9 cellular contexts compared by ENCODE assay signal in the genomic region with DNA sequence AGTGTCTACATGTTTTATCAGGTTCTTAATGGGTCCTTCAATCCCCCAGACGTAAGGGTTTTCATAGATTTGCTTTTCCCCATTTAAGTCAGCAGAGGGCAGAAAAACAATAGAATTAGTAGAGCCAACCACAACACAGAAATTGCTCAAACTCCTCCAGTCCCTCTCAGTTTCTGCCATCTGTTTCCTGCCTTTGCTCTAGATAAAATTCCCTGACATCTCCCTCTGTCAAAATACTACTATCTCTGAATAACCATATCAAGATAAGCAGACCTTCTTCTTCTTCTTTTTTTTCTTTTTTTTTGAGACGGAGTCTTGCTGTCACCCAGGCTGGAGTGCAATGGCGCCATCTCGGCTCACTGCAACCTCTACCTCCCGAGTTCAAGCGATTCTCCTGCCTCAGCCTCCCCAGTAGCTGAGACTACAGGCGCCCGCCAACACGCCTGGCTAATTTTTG. TPM values are rescaled to one million over a fixed set of nuclear protein-coding genes. Genes with fewer than 3 reads are reported as not detected.
DNase-seq lines count a peak whose midpoint lies in the region; ATAC-seq and TF ChIP-seq lines count a peak whose summit lies in the region.
"Not testable (repeated sequence)": the region's sequence is repeated elsewhere in the genome, so short reads cannot be mapped to it uniquely, and the experiment has no call there.
"Had no signal": no experiment of that assay in that cellular context is flagged by ENCODE, and none has a peak within 500 bp of the region (broad histone marks: within the 10 kb centered on the region; RNA-seq: fewer than 3 reads in every experiment).

No MANE protein-coding gene starts in this region.

- CTCF ChIA-PET in CD4-positive, alpha-beta T cell (lab: Charles Lee) = not testable (repeated sequence)

- H3K4me1 Mint-ChIP-seq in CD4-positive, alpha-beta T cell (ENCODE audit: low read depth); activated naive CD8-positive, alpha-beta T cell treated with anti-CD3 and anti-CD28 coated beads, Interleukin-2, amount 10 ng/mL, durations not matched to agents 7 days and 5 days: not testable (repeated sequence)

- H3K9ac ChIP-seq in fibroblast of lung (ENCODE audit: insufficient read depth, low read length) = not testable (repeated sequence)

- H3K36me3 ChIP-seq in fibroblast of lung (ENCODE audit: control insufficient read depth, insufficient read depth, low read length) = not testable (repeated sequence)

- not testable (repeated sequence) for H3K27ac Mint-ChIP-seq in CD4-positive, alpha-beta T cell
- peak overlapping the region; percentile 46 for H3K27ac Mint-ChIP-seq in activated naive CD8-positive, alpha-beta T cell treated with anti-CD3 and anti-CD28 coated beads, Interleukin-2, amount 10 ng/mL, durations not matched to agents 7 days and 5 days

- H2AFZ ChIP-seq in fibroblast of lung (ENCODE audit: low read length) = not testable (repeated sequence)

- H3K9me3 ChIP-seq in CD4-positive, alpha-beta T cell (ENCODE audit: control insufficient read depth, low read length); fibroblast of lung (ENCODE audit: control insufficient read depth, insufficient read depth, low read depth, low read length): not testable (repeated sequence)

- not testable (repeated sequence) for H3K4me3 ChIP-seq in fibroblast of lung (replicated peaks in 1 of 4; ENCODE audit: control extremely low read depth in 1 of 4, insufficient read depth in 1 of 4, low read depth in 3 of 4, low read length in 4 of 4)

- peak overlapping the region; percentile 4 for H3K4me3 Mint-ChIP-seq in CD4-positive, alpha-beta T cell
- peak overlapping the region; percentile 71 for H3K4me3 Mint-ChIP-seq in activated naive CD8-positive, alpha-beta T cell treated with anti-CD3 and anti-CD28 coated beads, Interleukin-2, amount 10 ng/mL, durations not matched to agents 7 days and 5 days

- H3K4me1 ChIP-seq in fibroblast of lung (ENCODE audit: control insufficient read depth, extremely low read depth, insufficient read depth, low read length) = not testable (repeated sequence)

- not testable (repeated sequence) for H3K9me3 Mint-ChIP-seq in CD4-positive, alpha-beta T cell; activated naive CD8-positive, alpha-beta T cell treated with anti-CD3 and anti-CD28 coated beads, Interleukin-2, amount 10 ng/mL, durations not matched to agents 7 days and 5 days

- H4K20me1 ChIP-seq in fibroblast of lung (ENCODE audit: control insufficient read depth, extremely low read depth, insufficient read depth, low read length) = not testable (repeated sequence)

- not testable (repeated sequence) for H3K79me2 ChIP-seq in fibroblast of lung (ENCODE audit: control insufficient read depth, insufficient read depth, low read length)

- not testable (repeated sequence) for DNase-seq in CD4-positive, alpha-beta T cell; activated naive CD8-positive, alpha-beta T cell treated with anti-CD3 and anti-CD28 coated beads, Interleukin-2, amount 10 ng/mL, durations not matched to agents 7 days and 5 days; stimulated activated naive CD8-positive, alpha-beta T cell treated with anti-CD3 and anti-CD28 coated beads, Interleukin-15, Interleukin-2, amounts not matched to agents 100 U/mL and 50 U/mL, for 24 hours
- DNase-seq in GM20000 (ENCODE audit: low spot score) (peak; percentile 61), NCI-H1105 treated with DMSO at 0.1 percent for 48 hours (lab: John Stamatoyannopoulos, UW) (peak; percentile 52), SK-MEL-5 (ENCODE audit: low read depth, low spot score) (peak; percentile 75), fibroblast of lung (ENCODE audit: low read depth in 2 of 2) (peak; percentile 5 to 45), medulla oblongata (ENCODE audit: extremely low spot score) (peak; percentile 38)

- H3K4me2 ChIP-seq in fibroblast of lung (ENCODE audit: extremely low read depth, insufficient read depth, low read length) = not testable (repeated sequence)

- H3K27me3 ChIP-seq in CD4-positive, alpha-beta T cell (ENCODE audit: control insufficient read depth, insufficient read depth, low read length); fibroblast of lung (ENCODE audit: control insufficient read depth, insufficient read depth, low read length): not testable (repeated sequence)

- H3K27me3 Mint-ChIP-seq in CD4-positive, alpha-beta T cell = peaks cover 19% of the 10 kb centered on the region
- not testable (repeated sequence) for H3K27me3 Mint-ChIP-seq in activated naive CD8-positive, alpha-beta T cell treated with anti-CD3 and anti-CD28 coated beads, Interleukin-2, amount 10 ng/mL, durations not matched to agents 7 days and 5 days

- peak; percentile 47 for TF ChIP-seq CTCF in CD4-positive, alpha-beta T cell (IDR thresholded peaks at IDR 0.05)
- TF ChIP-seq CTCF in GM20000 (IDR thresholded peaks at IDR 0.05; ENCODE audit: extremely low read depth, missing control alignments) = not testable (repeated sequence)
- peak; percentile 38 to 44 for TF ChIP-seq CTCF in fibroblast of lung (conservative IDR thresholded peaks at IDR 0.05 in 1 of 2, IDR thresholded peaks at IDR 0.05 in 1 of 2; ENCODE audit: low read depth in 1 of 2, low read length in 2 of 2)

- not testable (repeated sequence) for H3K36me3 Mint-ChIP-seq in CD4-positive, alpha-beta T cell (ENCODE audit: low read depth); activated naive CD8-positive, alpha-beta T cell treated with anti-CD3 and anti-CD28 coated beads, Interleukin-2, amount 10 ng/mL, durations not matched to agents 7 days and 5 days

- not testable (repeated sequence) for ATAC-seq in CD4-positive, alpha-beta T cell (ENCODE audit: poor library complexity)
- ATAC-seq in activated naive CD8-positive, alpha-beta T cell treated with anti-CD3 and anti-CD28 coated beads, Interleukin-2, amount 10 ng/mL, durations not matched to agents 7 days and 5 days (ENCODE audit: low read depth) = peak; percentile 56
- ATAC-seq in stimulated activated naive CD8-positive, alpha-beta T cell treated with anti-CD3 and anti-CD28 coated beads, Interleukin-15, Interleukin-2, amounts not matched to agents 100 U/mL and 50 U/mL, for 24 hours = peak; percentile 52

- in situ Hi-C loops in SK-MEL-5 (cut with HindIII; ENCODE audit: low pct_unique_long_range_greater_than_20kb, low sequenced_read_pairs) = not testable (repeated sequence)

- intact Hi-C loops in CD4-positive, alpha-beta T cell (cut with DNase I, micrococcal nuclease) = loop anchor here in 1 of 2 experiments (1.0 kb wide), 1 partner anchor 130 kb away; no protein-coding TSS in a partner anchor

- POLR2A ChIA-PET in CD4-positive, alpha-beta T cell (lab: Charles Lee) = interaction anchor here (0.6 kb wide), 1 partner anchor 10 kb away, joined by 3 read pairs; no protein-coding TSS in a partner anchor
- POLR2A ChIA-PET in activated naive CD8-positive, alpha-beta T cell treated with anti-CD3 and anti-CD28 coated beads, Interleukin-2, amount 10 ng/mL, durations not matched to agents 7 days and 5 days (lab: Charles Lee) = not testable (repeated sequence)

- H3K27ac ChIP-seq in CD4-positive, alpha-beta T cell (ENCODE audit: low read depth, low read length); fibroblast of lung (ENCODE audit: insufficient read depth, low read length): not testable (repeated sequence)

RNA-seq across cellular contexts. Expression of a gene that starts 11.8 kb away (rescaled TPM):
- total RNA-seq in CD4-positive, alpha-beta T cell = not detected
- total RNA-seq in SK-MEL-5 (2014; rRNA removed; shearing (Covaris generic)) = not detected in 2 replicates
- not detected in 2 replicates for polyA plus RNA-seq in SK-MEL-5 (2015; cell fraction: cytosol; rRNA removed)
- not detected in 2 replicates for polyA plus RNA-seq in SK-MEL-5 (2015; cell fraction: nucleus; rRNA removed)
- not detected for total RNA-seq in activated naive CD8-positive, alpha-beta T cell treated with anti-CD3 and anti-CD28 coated beads, Interleukin-2, amount 10 ng/mL, durations not matched to agents 7 days and 5 days
- total RNA-seq in fibroblast of lung = not detected in 2 replicates
- not detected in 2 replicates for polyA plus RNA-seq in fibroblast of lung
- polyA plus RNA-seq in fibroblast of lung (2012) = not detected in 2 replicates
- not detected in 2 replicates for polyA minus RNA-seq in fibroblast of lung (ENCODE audit: low replicate concordance)

RNA-seq across cellular contexts. Expression of a gene that starts 18.1 kb away (rescaled TPM):
- not detected for total RNA-seq in CD4-positive, alpha-beta T cell
- total RNA-seq in SK-MEL-5 (2014; rRNA removed; shearing (Covaris generic)) = not detected in 2 replicates
- polyA plus RNA-seq in SK-MEL-5 (2015; cell fraction: cytosol; rRNA removed) = not detected in 2 replicates
- not detected in 2 replicates for polyA plus RNA-seq in SK-MEL-5 (2015; cell fraction: nucleus; rRNA removed)
- not detected for total RNA-seq in activated naive CD8-positive, alpha-beta T cell treated with anti-CD3 and anti-CD28 coated beads, Interleukin-2, amount 10 ng/mL, durations not matched to agents 7 days and 5 days
- not detected in 2 replicates for total RNA-seq in fibroblast of lung
- polyA plus RNA-seq in fibroblast of lung = not detected in 2 replicates
- not detected in 2 replicates for polyA plus RNA-seq in fibroblast of lung (2012)
- polyA minus RNA-seq in fibroblast of lung (ENCODE audit: low replicate concordance) = not detected in 2 replicates
- total RNA-seq: stomach had no signal
- polyA plus RNA-seq: stomach had no signal

RNA-seq across cellular contexts. Expression of a gene that starts 33.8 kb away (rescaled TPM):
- total RNA-seq in CD4-positive, alpha-beta T cell = not detected
- not detected in 2 replicates for total RNA-seq in SK-MEL-5 (2014; rRNA removed; shearing (Covaris generic))
- polyA plus RNA-seq in SK-MEL-5 (2015; cell fraction: cytosol; rRNA removed) = not detected in 2 replicates
- not detected in 2 replicates for polyA plus RNA-seq in SK-MEL-5 (2015; cell fraction: nucleus; rRNA removed)
- total RNA-seq in activated naive CD8-positive, alpha-beta T cell treated with anti-CD3 and anti-CD28 coated beads, Interleukin-2, amount 10 ng/mL, durations not matched to agents 7 days and 5 days = not detected
- not detected in 2 replicates for total RNA-seq in fibroblast of lung
- polyA plus RNA-seq in fibroblast of lung = not detected in 2 replicates
- polyA plus RNA-seq in fibroblast of lung (2012) = not detected in 2 replicates
- polyA minus RNA-seq in fibroblast of lung (ENCODE audit: low replicate concordance) = not detected in 2 replicates
- total RNA-seq: stomach had no signal
- polyA plus RNA-seq: stomach had no signal
